27 cellular contexts compared by ENCODE assay signal in genomic region chr4:122703868-122704267, GRCh38. TPM values are rescaled to one million over a fixed set of nuclear protein-coding genes. Genes with fewer than 3 reads are reported as not detected.
DNase-seq lines count a peak whose midpoint lies in the region; ATAC-seq, FAIRE-seq and TF ChIP-seq lines count a peak whose summit lies in the region.
"Had no signal": no experiment of that assay in that cellular context is flagged by ENCODE, and none has a peak within 500 bp of the region (broad histone marks: within the 10 kb centered on the region; RNA-seq: fewer than 3 reads in every experiment).

No MANE protein-coding gene starts in this region.

- H3K36me3 Mint-ChIP-seq in immature natural killer cell, result no peaks in the 10 kb centered on the region
- H3K36me3 Mint-ChIP-seq: stimulated activated naive B cell treated with anti-CD40 and anti-IgM and Interleukin-4, amounts not matched to agents 10 μg/mL and 1 μg/mL and 100 μg/mL, for 72 hours had no signal

- no peaks in the 10 kb centered on the region for H3K9me3 ChIP-seq in mucosa of descending colon
- H3K9me3 ChIP-seq: heart right ventricle, psoas muscle, thoracic aorta had no signal

- H3K27ac Mint-ChIP-seq in immature natural killer cell, result no peak overlapping the region
- H3K27ac Mint-ChIP-seq: B cell; stimulated activated naive B cell treated with anti-CD40 and anti-IgM and Interleukin-4, amounts not matched to agents 10 μg/mL and 1 μg/mL and 100 μg/mL, for 72 hours had no signal

- H3K4me3 ChIP-seq in epithelial cell of esophagus (ENCODE audit: low read length), result no peak overlapping the region
- no peak overlapping the region for H3K4me3 ChIP-seq in mucosa of descending colon
- H3K4me3 ChIP-seq: dorsolateral prefrontal cortex, heart right ventricle, lung, psoas muscle, skin epidermis, thoracic aorta had no signal

- H3K36me3 ChIP-seq in mucosa of descending colon (ENCODE audit: low read depth), result no peaks in the 10 kb centered on the region
- H3K36me3 ChIP-seq: heart right ventricle, thoracic aorta had no signal

- no peak for ATAC-seq in mucosa of descending colon
- ATAC-seq: heart right ventricle; stimulated activated naive B cell treated with anti-CD40 and anti-IgM and Interleukin-4, amounts not matched to agents 10 μg/mL and 1 μg/mL and 100 μg/mL, for 72 hours had no signal

- DNase-seq in ACHN, result peak; percentile 47
- peak; percentile 13 for DNase-seq in EL
- DNase-seq in RCC 7860 (ENCODE audit: low spot score), result peak; percentile 27
- peak; percentile 26 for DNase-seq in epithelial cell of esophagus (ENCODE audit: low read depth)
- no peak for DNase-seq in mucosa of descending colon
- no peak for DNase-seq in immature natural killer cell
- no peak for DNase-seq in ureter (ENCODE audit: low spot score)
- DNase-seq: activated CD4-positive, alpha-beta T cell treated with anti-CD3 and anti-CD28 coated beads, Interleukin-2, amount 50 U/mL, for 48 hours; activated naive CD4-positive, alpha-beta T cell; amygdala; caudate nucleus; DMS53; dorsolateral prefrontal cortex; heart right ventricle; NCI-H1048; NCI-H2029; NCI-H226; NCI-H774; OCI-M1; psoas muscle; Right ventricle myocardium superior; stimulated activated naive B cell treated with anti-CD40 and anti-IgM and Interleukin-4, amounts not matched to agents 10 μg/mL and 1 μg/mL and 100 μg/mL, for 72 hours had no signal

- no peaks in the 10 kb centered on the region for H3K4me1 Mint-ChIP-seq in immature natural killer cell
- H3K4me1 Mint-ChIP-seq: B cell had no signal

- in situ Hi-C loops in ACHN (cut with HindIII; ENCODE audit: low pct_ligation_motif_present, low pct_unique_long_range_greater_than_20kb, low sequenced_read_pairs), result no loop called here

- FAIRE-seq in RCC 7860 (lab: Jason Lieb, UNC), result no peak
- FAIRE-seq: GM12891 had no signal

- H3K9me3 Mint-ChIP-seq in immature natural killer cell, result no peaks in the 10 kb centered on the region
- H3K9me3 Mint-ChIP-seq: stimulated activated naive B cell treated with anti-CD40 and anti-IgM and Interleukin-4, amounts not matched to agents 10 μg/mL and 1 μg/mL and 100 μg/mL, for 72 hours had no signal

- TF ChIP-seq CTCF in epithelial cell of esophagus (IDR thresholded peaks at IDR 0.05; ENCODE audit: insufficient read depth, low read depth, low read length, missing control alignments), result no peak
- no peak for TF ChIP-seq CTCF in mucosa of descending colon (IDR thresholded peaks at IDR 0.05)

- no peak overlapping the region for H3K4me3 Mint-ChIP-seq in immature natural killer cell
- H3K4me3 Mint-ChIP-seq: B cell; stimulated activated naive B cell treated with anti-CD40 and anti-IgM and Interleukin-4, amounts not matched to agents 10 μg/mL and 1 μg/mL and 100 μg/mL, for 72 hours had no signal

- H3K27me3 Mint-ChIP-seq in immature natural killer cell (ENCODE audit: low read depth in 3 of 3), result peaks cover 5 to 12% (median 8%) of the 10 kb centered on the region in 3 donors

- H3K4me1 ChIP-seq in mucosa of descending colon (ENCODE audit: low read depth), result no peaks in the 10 kb centered on the region

- intact Hi-C loops in mucosa of descending colon (cut with DNase I, micrococcal nuclease), result no loop called here

RNA-seq across cellular contexts. Expression of gene BBS12, which starts 28.6 kb away (rescaled TPM):
- total RNA-seq in mucosa of descending colon, result 1 to 10 TPM; 3.3 to 5.4 (median 3.9) TPM
- 1 to 10 TPM in 1 of 3 donors, under 1 TPM in 1, not detected in 1; 0.19 to 1.1 TPM for polyA plus RNA-seq in immature natural killer cell
- total RNA-seq in ureter, result 3.0 TPM

Comparison
In these comparisons a context has a peak if more than half of its experiments do, and no peak if none do; other contexts are left out.
1. DNase-seq: peak in ACHN (single experiment), EL (single experiment), RCC 7860 (single experiment) and epithelial cell of esophagus (single experiment); none in mucosa of descending colon (0 of 3), immature natural killer cell (0 of 3) and ureter (single experiment).